In the genomic region with DNA sequence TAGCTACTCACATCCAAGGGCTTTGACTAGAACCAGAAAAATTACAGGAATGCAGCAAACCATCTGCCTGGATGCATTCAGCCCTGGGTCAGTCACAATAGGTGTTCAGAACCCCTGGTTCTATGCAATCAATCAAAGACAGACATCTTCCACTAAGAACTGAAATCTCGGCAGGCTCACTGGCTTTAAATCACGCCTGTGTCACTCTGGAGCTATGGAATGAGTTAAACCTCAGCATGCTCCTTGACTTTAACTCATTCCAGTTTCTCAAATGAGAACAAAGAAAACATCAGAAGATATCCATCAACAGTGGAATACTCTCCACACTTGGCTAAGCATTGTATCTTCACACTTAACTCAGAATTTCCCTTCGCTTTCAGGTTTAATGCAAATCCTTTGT, we compare ENCODE assay signal across 24 cellular contexts.
DNase-seq lines count a peak whose midpoint lies in the region; ATAC-seq and TF ChIP-seq lines count a peak whose summit lies in the region.
"Had no signal": no experiment of that assay in that cellular context is flagged by ENCODE, and none has a peak within 500 bp of the region (broad histone marks: within the 10 kb centered on the region; RNA-seq: fewer than 3 reads in every experiment).

No MANE protein-coding gene starts in this region.

- H3K27ac ChIP-seq in right cardiac atrium (ENCODE audit: low read length), result peak overlapping the region; percentile 75
- H3K27ac ChIP-seq in esophagus muscularis mucosa (replicated peaks in 1 of 4), result peak overlapping the region; percentile 25 to 64 (median 50)
- H3K27ac ChIP-seq in neuronal stem cell (replicated peaks; ENCODE audit: low read length), result no peak overlapping the region
- peak overlapping the region; percentile 23 to 62 for H3K27ac ChIP-seq in uterus
- H3K27ac ChIP-seq: WERI-Rb-1 had no signal

- no peak overlapping the region for H3K4me3 Mint-ChIP-seq in activated naive CD8-positive, alpha-beta T cell treated with anti-CD3 and anti-CD28 coated beads for 36 hours
- H3K4me3 Mint-ChIP-seq: activated CD4-positive, alpha-beta memory T cell treated with anti-CD3 and anti-CD28 coated beads, Interleukin-2, amount 10 ng/mL, durations not matched to agents 7 days and 5 days; activated T-cell treated with anti-CD3 and anti-CD28 coated beads, Interleukin-2, amount 50 U/mL, for 24 hours had no signal

- no peaks in the 10 kb centered on the region for H3K9me3 Mint-ChIP-seq in activated naive CD8-positive, alpha-beta T cell treated with anti-CD3 and anti-CD28 coated beads for 36 hours
- H3K9me3 Mint-ChIP-seq: activated CD4-positive, alpha-beta memory T cell treated with anti-CD3 and anti-CD28 coated beads, Interleukin-2, amount 10 ng/mL, durations not matched to agents 7 days and 5 days; activated T-cell treated with anti-CD3 and anti-CD28 coated beads, Interleukin-2, amount 50 U/mL, for 24 hours had no signal

- no peak overlapping the region for H2BK12ac ChIP-seq in neuronal stem cell (ENCODE audit: low read length)

- no peaks in the 10 kb centered on the region for H3K79me1 ChIP-seq in neuronal stem cell (ENCODE audit: low read depth, low read length)

- H3K27me3 Mint-ChIP-seq in activated naive CD8-positive, alpha-beta T cell treated with anti-CD3 and anti-CD28 coated beads for 36 hours, result no peaks in the 10 kb centered on the region
- H3K27me3 Mint-ChIP-seq: activated CD4-positive, alpha-beta memory T cell treated with anti-CD3 and anti-CD28 coated beads, Interleukin-2, amount 10 ng/mL, durations not matched to agents 7 days and 5 days; activated T-cell treated with anti-CD3 and anti-CD28 coated beads, Interleukin-2, amount 50 U/mL, for 24 hours had no signal

- H2BK15ac ChIP-seq in neuronal stem cell (ENCODE audit: low read length), result no peak overlapping the region

- H3K18ac ChIP-seq in neuronal stem cell (ENCODE audit: low read length), result no peak overlapping the region

- H3K4ac ChIP-seq in neuronal stem cell (ENCODE audit: low read length), result no peak overlapping the region

- H3K4me3 ChIP-seq in right cardiac atrium (ENCODE audit: low read length) (no peak overlapping the region), esophagus muscularis mucosa (no peak overlapping the region), neuronal stem cell (ENCODE audit: low read length in 2 of 2) (no peak overlapping the region), uterus (no peak overlapping the region)
- H3K4me3 ChIP-seq: ascending aorta, coronary artery, GM12878 had no signal

- no peaks in the 10 kb centered on the region for H3K36me3 Mint-ChIP-seq in activated naive CD8-positive, alpha-beta T cell treated with anti-CD3 and anti-CD28 coated beads for 36 hours

- H3K4me1 ChIP-seq in right cardiac atrium (ENCODE audit: control insufficient read depth, insufficient read depth, low read length), result peaks cover 12% of the 10 kb centered on the region
- H3K4me1 ChIP-seq in esophagus muscularis mucosa, result peaks cover 28 to 43% (median 37%) of the 10 kb centered on the region in 4 donors
- H3K4me1 ChIP-seq in neuronal stem cell (ENCODE audit: control insufficient read depth in 2 of 2, insufficient read depth in 1 of 2, low read depth in 1 of 2, low read length in 2 of 2), result peaks cover 6 to 9% of the 10 kb centered on the region in 2 donors
- H3K4me1 ChIP-seq in uterus, result no peaks in the 10 kb centered on the region

- no peak for TF ChIP-seq EP300 in esophagus muscularis mucosa (IDR thresholded peaks at IDR 0.05)

- peak overlapping the region; percentile 41 for H2AFZ ChIP-seq in neuronal stem cell (ENCODE audit: low read length)

- H4K8ac ChIP-seq in neuronal stem cell (ENCODE audit: low read depth, low read length), result no peak overlapping the region

- no peak for DNase-seq in right cardiac atrium
- no peak for DNase-seq in Right ventricle myocardium superior
- no peak for DNase-seq in esophagus muscularis mucosa (ENCODE audit: extremely low spot score)
- DNase-seq in neuronal stem cell (ENCODE audit: low spot score), result no peak
- no peak for DNase-seq in uterus
- DNase-seq in SW480 (ENCODE audit: low spot score), result no peak
- no peak for DNase-seq in activated naive CD8-positive, alpha-beta T cell treated with anti-CD3 and anti-CD28 coated beads for 36 hours
- DNase-seq: ACHN; activated CD4-positive, alpha-beta memory T cell treated with anti-CD3 and anti-CD28 coated beads, Interleukin-2, amount 10 ng/mL, durations not matched to agents 7 days and 5 days; activated naive CD4-positive, alpha-beta T cell treated with anti-CD3 and anti-CD28 coated beads, Interleukin-2, amount 50 U/mL, for 16 hours; activated T-cell treated with anti-CD3 and anti-CD28 coated beads, Interleukin-2, amount 50 U/mL, for 24 hours; C1 segment of cervical spinal cord; GF-D8; left colon; NCI-H1436 treated with DMSO at 0.1 percent for 48 hours; OCI-M1; small intestine; stimulated activated CD4-positive, alpha-beta T cell treated with anti-CD3 and anti-CD28 coated beads, Interleukin-4, amount 100 ng/mL, for 24 hours; T-helper 2 cell; WERI-Rb-1 had no signal

- H2BK5ac ChIP-seq in neuronal stem cell (ENCODE audit: low read length), result no peak overlapping the region

- H3K36me3 ChIP-seq in esophagus muscularis mucosa (no peaks in the 10 kb centered on the region), neuronal stem cell (replicated peaks in 1 of 2; ENCODE audit: control insufficient read depth in 2 of 2, insufficient read depth in 2 of 2, low read length in 2 of 2) (no peaks in the 10 kb centered on the region), uterus (no peaks in the 10 kb centered on the region)
- H3K36me3 ChIP-seq: ascending aorta, WERI-Rb-1 had no signal

- H3K9me3 ChIP-seq in right cardiac atrium (ENCODE audit: control insufficient read depth, low read length) (no peaks in the 10 kb centered on the region), esophagus muscularis mucosa (no peaks in the 10 kb centered on the region), neuronal stem cell (replicated peaks in 1 of 2; ENCODE audit: control insufficient read depth in 2 of 2, insufficient read depth in 1 of 2, low read depth in 1 of 2, low read length in 2 of 2) (no peaks in the 10 kb centered on the region), uterus (no peaks in the 10 kb centered on the region)
- H3K9me3 ChIP-seq: ascending aorta had no signal

- intact Hi-C loops in right cardiac atrium (cut with DNase I) (no loop called here), Right ventricle myocardium superior (cut with DNase I) (no loop called here), esophagus muscularis mucosa (cut with DNase I) (no loop called here), uterus (cut with DNase I; ENCODE audit: low total_unique reads) (no loop called here)

- no peak overlapping the region for H3K9ac ChIP-seq in neuronal stem cell (ENCODE audit: low read depth, low read length, poor library complexity)

- TF ChIP-seq CTCF in esophagus muscularis mucosa (IDR thresholded peaks at IDR 0.05) (no peak), uterus (IDR thresholded peaks at IDR 0.05) (no peak)

- H3K27ac Mint-ChIP-seq in activated naive CD8-positive, alpha-beta T cell treated with anti-CD3 and anti-CD28 coated beads for 36 hours, result no peak overlapping the region
- H3K27ac Mint-ChIP-seq: activated CD4-positive, alpha-beta memory T cell treated with anti-CD3 and anti-CD28 coated beads, Interleukin-2, amount 10 ng/mL, durations not matched to agents 7 days and 5 days; activated T-cell treated with anti-CD3 and anti-CD28 coated beads, Interleukin-2, amount 50 U/mL, for 24 hours had no signal

- H3K27me3 ChIP-seq in right cardiac atrium (ENCODE audit: control insufficient read depth, insufficient read depth) (no peaks in the 10 kb centered on the region), esophagus muscularis mucosa (no peaks in the 10 kb centered on the region), neuronal stem cell (ENCODE audit: control insufficient read depth in 3 of 3, insufficient read depth in 3 of 3, low read depth in 1 of 3, low read length in 3 of 3) (no peaks in the 10 kb centered on the region), uterus (no peaks in the 10 kb centered on the region)
- H3K27me3 ChIP-seq: ascending aorta had no signal

- no peak overlapping the region for H4K91ac ChIP-seq in neuronal stem cell (ENCODE audit: low read depth, low read length, poor library complexity)

- WGBS in right cardiac atrium, result 84% methylated on average over 3 of the region's 3 CpGs
- 93% methylated on average over 3 of the region's 3 CpGs for WGBS in esophagus muscularis mucosa
- WGBS in neuronal stem cell (ENCODE audit: extremely low coverage in 2 of 2, insufficient read length in 2 of 2, insufficient replicate concordance in 1 of 2), 2 donors, result no CpG with 5 or more reads among the region's 3 CpGs

- H3K4me1 Mint-ChIP-seq in activated naive CD8-positive, alpha-beta T cell treated with anti-CD3 and anti-CD28 coated beads for 36 hours, result no peaks in the 10 kb centered on the region
- H3K4me1 Mint-ChIP-seq: activated CD4-positive, alpha-beta memory T cell treated with anti-CD3 and anti-CD28 coated beads, Interleukin-2, amount 10 ng/mL, durations not matched to agents 7 days and 5 days had no signal

- H2AK5ac ChIP-seq in neuronal stem cell (ENCODE audit: low read depth, low read length), result no peak overlapping the region

- no peak overlapping the region for H3K4me2 ChIP-seq in neuronal stem cell (ENCODE audit: insufficient read depth, low read length, poor library complexity, severe bottlenecking)

- no peak overlapping the region for H2BK120ac ChIP-seq in neuronal stem cell (ENCODE audit: low read depth, low read length)

- no peak overlapping the region for H3K14ac ChIP-seq in neuronal stem cell (ENCODE audit: low read length)

- no peak overlapping the region for H3K23ac ChIP-seq in neuronal stem cell (ENCODE audit: low read depth, low read length, poor library complexity)

- TF ChIP-seq POLR2A in esophagus muscularis mucosa (IDR thresholded peaks at IDR 0.05; ENCODE audit: low read depth) (no peak), uterus (IDR thresholded peaks at IDR 0.05) (no peak)

- ATAC-seq in right cardiac atrium (no peak), Right ventricle myocardium superior (ENCODE audit: poor library complexity) (no peak), HG03025 (IDR thresholded peaks at IDR 0.05; ENCODE audit: low FRiP score, unreplicated experiment) (no peak)
- ATAC-seq: GM12878, left colon had no signal
